In genomic region chr3:100068758-100069345, GRCh38 we compare ENCODE assay signal across 8 cellular contexts. TPM values are rescaled to one million over a fixed set of nuclear protein-coding genes. Genes with fewer than 3 reads are reported as not detected.
DNase-seq lines count a peak whose midpoint lies in the region; ATAC-seq, FAIRE-seq and TF ChIP-seq lines count a peak whose summit lies in the region.

No MANE protein-coding gene starts in this region.

- H3K4me1 ChIP-seq in astrocyte (ENCODE audit: insufficient read depth, low read length), result peaks cover 10% of the 10 kb centered on the region
- H3K4me1 ChIP-seq in small intestine (ENCODE audit: control insufficient read depth in 2 of 2, insufficient read depth in 1 of 2, low read depth in 1 of 2, low read length in 1 of 2), result peaks cover 0 to 17% of the 10 kb centered on the region in 2 donors

- no peaks in the 10 kb centered on the region for H3K79me2 ChIP-seq in astrocyte (ENCODE audit: insufficient read depth, low read length)

- ATAC-seq in HG02678 (IDR thresholded peaks at IDR 0.05; ENCODE audit: unreplicated experiment) (peak; percentile 66), GM19455 (IDR thresholded peaks at IDR 0.05; ENCODE audit: unreplicated experiment) (no peak)

- H3K9me3 ChIP-seq in astrocyte (ENCODE audit: insufficient read depth, low read depth, low read length), result no peaks in the 10 kb centered on the region
- no peaks in the 10 kb centered on the region for H3K9me3 ChIP-seq in small intestine (ENCODE audit: control insufficient read depth, low read depth)

- H3K36me3 Mint-ChIP-seq in astrocyte (ENCODE audit: low read depth, unreplicated experiment), result peaks cover 4% of the 10 kb centered on the region

- no peaks in the 10 kb centered on the region for H3K27me3 Mint-ChIP-seq in astrocyte (ENCODE audit: low read depth, unreplicated experiment)

- no peak overlapping the region for H3K4me3 Mint-ChIP-seq in astrocyte (ENCODE audit: unreplicated experiment)

- no peaks in the 10 kb centered on the region for H4K20me1 ChIP-seq in astrocyte (ENCODE audit: insufficient read depth, low read length)

- no peak overlapping the region for H3K9ac ChIP-seq in astrocyte (ENCODE audit: low read length)

- peaks cover 9% of the 10 kb centered on the region for H3K9me3 Mint-ChIP-seq in astrocyte (ENCODE audit: unreplicated experiment)

- TF ChIP-seq CTCF in GM12874 (IDR thresholded peaks at IDR 0.05; ENCODE audit: insufficient read depth, low read depth, low read length), result peak; percentile 68
- TF ChIP-seq CTCF in astrocyte (IDR thresholded peaks at IDR 0.05; ENCODE audit: insufficient read depth, low read depth, low read length), result peak; percentile 69

- peak; percentile 30 to 63 for DNase-seq in NCI-H187 (lab: John Stamatoyannopoulos, UW)
- DNase-seq in T-helper 22 cell (ENCODE audit: low read depth), result peak; percentile 42
- peak; percentile 67 for DNase-seq in astrocyte (ENCODE audit: low read depth)
- peak; percentile 15 to 35 for DNase-seq in hippocampal formation (lab: John Stamatoyannopoulos, UW)
- DNase-seq in small intestine, result peak; percentile 76

- H3K27me3 ChIP-seq in astrocyte (ENCODE audit: insufficient read depth, low read length) (no peaks in the 10 kb centered on the region), small intestine (ENCODE audit: control insufficient read depth in 2 of 2, insufficient read depth in 2 of 2, low read length in 2 of 2) (no peaks in the 10 kb centered on the region)

- peak; percentile 89 for FAIRE-seq in astrocyte (lab: Jason Lieb, UNC)
- FAIRE-seq in small intestine (lab: Jason Lieb, UNC), result no peak

- H3K4me1 Mint-ChIP-seq in astrocyte (ENCODE audit: low read depth, unreplicated experiment), result peaks cover 20% of the 10 kb centered on the region

- H3K27ac Mint-ChIP-seq in astrocyte (ENCODE audit: unreplicated experiment), result no peak overlapping the region

- H3K27ac ChIP-seq in astrocyte (ENCODE audit: low read depth, low read length) (no peak overlapping the region), small intestine (ENCODE audit: low read depth in 1 of 2, low read length in 1 of 2) (peak overlapping the region in 1 of 2 donors; percentile 39)

- no peak overlapping the region for H3K4me2 ChIP-seq in astrocyte (ENCODE audit: low read length)

- no peak overlapping the region for H2AFZ ChIP-seq in astrocyte (ENCODE audit: low read depth, low read length)

- 29 to 36% (median 32%) methylated on average over 6 of the region's 6 CpGs for whole genome bisulfite sequencing in small intestine, 3 donors

- H3K36me3 ChIP-seq in astrocyte (ENCODE audit: insufficient read depth, low read length) (no peaks in the 10 kb centered on the region), small intestine (ENCODE audit: control insufficient read depth in 2 of 2, insufficient read depth in 2 of 2, low read length in 2 of 2) (no peaks in the 10 kb centered on the region)

- no peak overlapping the region for H3K4me3 ChIP-seq in astrocyte (ENCODE audit: insufficient read depth, low read depth, low read length)
- H3K4me3 ChIP-seq in small intestine (ENCODE audit: low read depth in 1 of 2, low read length in 2 of 2), result no peak overlapping the region

RNA-seq across cellular contexts. Expression of gene FILIP1L, which starts 45.4 kb away (rescaled TPM):
- 209 and 230 TPM in 2 replicates for total RNA-seq in astrocyte
- 10 to 100 TPM; 10.5 to 18.1 (median 17.6) TPM for polyA plus RNA-seq in small intestine

Comparison
In these comparisons a context has a peak if more than half of its experiments do, and no peak if none do; other contexts are left out.
1. DNase-seq: peak in every context shown above with its lines; median percentile 76 in small intestine; 67 in astrocyte; 46 in NCI-H187; 42 in T-helper 22 cell; 25 in hippocampal formation.